ENCODE assay signal across 28 cellular contexts in genomic region chr20:64156886-64157875, GRCh38. TPM values are rescaled to one million over a fixed set of nuclear protein-coding genes. Genes with fewer than 3 reads are reported as not detected.
"Had no signal": no experiment of that assay in that cellular context is flagged by ENCODE, and none has a peak within 500 bp of the region (broad histone marks: within the 10 kb centered on the region; RNA-seq: fewer than 3 reads in every experiment).

No MANE protein-coding gene starts in this region.

- H3K9me3 Mint-ChIP-seq: activated CD4-positive, alpha-beta T cell treated with anti-CD3 and anti-CD28 coated beads, Interleukin-2, amount 10 ng/mL, durations not matched to agents 7 days and 5 days; dendritic cell treated with granulocyte-macrophage colony-stimulating factor and Interleukin-4, amounts not matched to agents 40 ng/mL and 50 ng/mL, for 4 days; stimulated activated effector memory CD8-positive, alpha-beta T cell treated with anti-CD3 and anti-CD28 coated beads, Interleukin-12 subunit alpha, Interleukin-12 subunit beta, amount 100 ng/mL, for 72 hours had no signal

- H3K9me3 ChIP-seq: pancreas, stomach, testis had no signal

- H3K79me2 ChIP-seq: hepatocyte had no signal

- H3K27ac Mint-ChIP-seq: activated CD4-positive, alpha-beta T cell treated with anti-CD3 and anti-CD28 coated beads, Interleukin-2, amount 10 ng/mL, durations not matched to agents 7 days and 5 days; dendritic cell treated with granulocyte-macrophage colony-stimulating factor and Interleukin-4, amounts not matched to agents 40 ng/mL and 50 ng/mL, for 4 days; stimulated activated effector memory CD8-positive, alpha-beta T cell treated with anti-CD3 and anti-CD28 coated beads, Interleukin-12 subunit alpha, Interleukin-12 subunit beta, amount 100 ng/mL, for 72 hours had no signal

- H3K27ac ChIP-seq: hepatocyte, pancreas, stomach, testis had no signal

- H3K4me2 ChIP-seq: hepatocyte had no signal

- FAIRE-seq: astrocyte, pancreas had no signal

- H3K36me3 ChIP-seq: pancreas, stomach had no signal

- DNase-seq: activated CD4-positive, alpha-beta T cell treated with anti-CD3 and anti-CD28 coated beads, Interleukin-2, amount 10 ng/mL, durations not matched to agents 7 days and 5 days; activated CD4-positive, CD25-positive, alpha-beta regulatory T cell; activated CD8-positive, alpha-beta memory T cell treated with anti-CD3 and anti-CD28 coated beads, Interleukin-2, amount 50 U/mL, for 4 hours; activated effector memory CD4-positive, alpha-beta T cell treated with anti-CD3 and anti-CD28 coated beads, Interleukin-2, amount 50 U/mL, for 16 hours; activated naive CD4-positive, alpha-beta T cell treated with anti-CD3 and anti-CD28 coated beads, Interleukin-2, amount 50 U/mL, for 16 hours; activated T-cell treated with anti-CD3 and anti-CD28 coated beads, Interleukin-2, amount 50 U/mL, for 48 hours; effector CD8-positive, alpha-beta T cell; foreskin fibroblast; left cardiac atrium; midbrain; stimulated activated CD4-positive, alpha-beta T cell treated with anti-CD3 and anti-CD28 coated beads, Interleukin-4, amount 100 ng/mL, for 24 hours; stomach; T-helper 1 cell; T-helper 9 cell; testis had no signal

- H3K4me1 ChIP-seq: pancreas, stomach, testis had no signal

- H2AFZ ChIP-seq: hepatocyte had no signal

- H3K4me1 Mint-ChIP-seq: activated CD4-positive, alpha-beta T cell treated with anti-CD3 and anti-CD28 coated beads, Interleukin-2, amount 10 ng/mL, durations not matched to agents 7 days and 5 days had no signal

- H3K27me3 ChIP-seq: testis had no signal

- H3K4me3 Mint-ChIP-seq: activated CD4-positive, alpha-beta T cell treated with anti-CD3 and anti-CD28 coated beads, Interleukin-2, amount 10 ng/mL, durations not matched to agents 7 days and 5 days; dendritic cell treated with granulocyte-macrophage colony-stimulating factor and Interleukin-4, amounts not matched to agents 40 ng/mL and 50 ng/mL, for 4 days; stimulated activated effector memory CD8-positive, alpha-beta T cell treated with anti-CD3 and anti-CD28 coated beads, Interleukin-12 subunit alpha, Interleukin-12 subunit beta, amount 100 ng/mL, for 72 hours had no signal

- H3K36me3 Mint-ChIP-seq: stimulated activated effector memory CD8-positive, alpha-beta T cell treated with anti-CD3 and anti-CD28 coated beads, Interleukin-12 subunit alpha, Interleukin-12 subunit beta, amount 100 ng/mL, for 72 hours had no signal

- ATAC-seq: left cardiac atrium; pancreas; sciatic nerve; stimulated activated effector memory CD8-positive, alpha-beta T cell treated with anti-CD3 and anti-CD28 coated beads, Interleukin-12 subunit alpha, Interleukin-12 subunit beta, amount 100 ng/mL, for 72 hours had no signal

- H3K4me3 ChIP-seq: hepatocyte, lung, pancreas, stomach, testis had no signal

RNA-seq across cellular contexts. Expression of gene MYT1, which starts 7.1 kb away (rescaled TPM):
- total RNA-seq: activated CD4-positive, alpha-beta T cell treated with anti-CD3 and anti-CD28 coated beads, Interleukin-2, amount 10 ng/mL, durations not matched to agents 7 days and 5 days; astrocyte; glomerular endothelial cell; pulmonary artery endothelial cell; sciatic nerve had no signal

RNA-seq across cellular contexts. Expression of gene NPBWR2, which starts 49.8 kb away (rescaled TPM):
- total RNA-seq: activated CD4-positive, alpha-beta T cell treated with anti-CD3 and anti-CD28 coated beads, Interleukin-2, amount 10 ng/mL, durations not matched to agents 7 days and 5 days; astrocyte; cerebellum; glomerular endothelial cell; hepatocyte; left cardiac atrium; lung; pancreas; pulmonary artery endothelial cell; sciatic nerve; stomach; ureter had no signal
- polyA plus RNA-seq: adipose tissue, hepatocyte, lung, neural cell, pancreas, stomach had no signal
